ENCODE assay signal across 23 cellular contexts in genomic region chr20:56994006-56994405, GRCh38.
"Had no signal": no experiment of that assay in that cellular context is flagged by ENCODE, and none has a peak within 500 bp of the region (broad histone marks: within the 10 kb centered on the region; RNA-seq: fewer than 3 reads in every experiment).

No MANE protein-coding gene starts in this region.

- H3K27ac ChIP-seq: HL-60, RWPE1, SJCRH30 had no signal

- DNase-seq: Kasumi-1, KBM-7, MM.1S, MV-4-11, NCI-H1048, NCI-H1105, NCI-H1417, NCI-H1436 treated with DMSO at 0.1 percent for 48 hours, NCI-H1694, NCI-H187 treated with DMSO at 0.1 percent for 48 hours, NCI-H2029 treated with DMSO at 0.1 percent for 48 hours, NCI-H2171 treated with DMSO at 0.1 percent for 48 hours, NCI-H345, NCI-H446 treated with DMSO at 0.1 percent for 48 hours, NCI-H510A treated with DMSO at 0.1 percent for 48 hours, NCI-H526, NCI-H82, SHP77 treated with DMSO at 0.1 percent for 48 hours, SJCRH30 had no signal

- H3K36me3 ChIP-seq: SJCRH30 had no signal

- H3K4me1 ChIP-seq: SJCRH30 had no signal

- ATAC-seq: Right ventricle myocardium inferior, SK-N-SH treated with all-trans-retinoic acid at 6 μM for 48 hours had no signal

- H3K4me3 ChIP-seq: SJCRH30 had no signal
